ENCODE assay signal across 2 cellular contexts in the genomic region with DNA sequence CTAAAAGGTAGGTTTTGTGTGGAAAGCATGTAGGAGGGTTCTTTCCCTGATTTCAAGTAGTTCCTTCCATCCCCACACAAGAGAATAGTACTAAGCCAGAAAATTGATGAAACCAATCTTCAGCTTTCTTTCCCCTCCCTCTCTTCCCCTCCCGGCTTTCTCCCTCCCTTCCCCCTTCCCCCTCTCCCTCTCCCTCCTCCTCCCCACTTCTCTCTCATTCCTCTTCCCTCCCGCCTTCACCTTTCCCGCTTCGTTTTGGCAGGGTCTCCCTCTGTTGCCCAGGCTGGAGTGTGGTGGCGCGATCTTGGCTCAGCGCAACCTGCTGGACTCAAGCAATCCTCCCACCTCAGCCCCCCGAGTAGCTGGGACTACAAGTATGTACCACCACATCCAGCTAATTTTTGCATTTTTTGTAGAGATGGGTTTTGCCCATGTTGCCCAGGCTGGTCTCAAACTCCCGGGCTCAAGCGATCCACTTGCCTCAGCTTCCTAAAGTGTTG.
A peak's percentile ranks its signal among the peaks of the same experiment; 100 is the strongest.
TF ChIP-seq lines count a peak whose summit lies in the region.

No MANE protein-coding gene starts in this region.

TF ChIP-seq in GM12878, 131 proteins besides CTCF, POLR2A, EP300 and RAD21:
- TF ChIP-seq, protein P1, sequence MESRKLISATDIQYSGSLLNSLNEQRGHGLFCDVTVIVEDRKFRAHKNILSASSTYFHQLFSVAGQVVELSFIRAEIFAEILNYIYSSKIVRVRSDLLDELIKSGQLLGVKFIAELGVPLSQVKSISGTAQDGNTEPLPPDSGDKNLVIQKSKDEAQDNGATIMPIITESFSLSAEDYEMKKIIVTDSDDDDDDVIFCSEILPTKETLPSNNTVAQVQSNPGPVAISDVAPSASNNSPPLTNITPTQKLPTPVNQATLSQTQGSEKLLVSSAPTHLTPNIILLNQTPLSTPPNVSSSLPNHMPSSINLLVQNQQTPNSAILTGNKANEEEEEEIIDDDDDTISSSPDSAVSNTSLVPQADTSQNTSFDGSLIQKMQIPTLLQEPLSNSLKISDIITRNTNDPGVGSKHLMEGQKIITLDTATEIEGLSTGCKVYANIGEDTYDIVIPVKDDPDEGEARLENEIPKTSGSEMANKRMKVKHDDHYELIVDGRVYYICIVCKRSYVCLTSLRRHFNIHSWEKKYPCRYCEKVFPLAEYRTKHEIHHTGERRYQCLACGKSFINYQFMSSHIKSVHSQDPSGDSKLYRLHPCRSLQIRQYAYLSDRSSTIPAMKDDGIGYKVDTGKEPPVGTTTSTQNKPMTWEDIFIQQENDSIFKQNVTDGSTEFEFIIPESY (IDR thresholded peaks at IDR 0.05), result peak; percentile 39; the same call in 1 of the 2 replicates
- TF ChIP-seq CREB1 (IDR thresholded peaks at IDR 0.05; ENCODE audit: low read depth), result no peak

TF ChIP-seq in SK-N-SH, 30 proteins besides CTCF, POLR2A, EP300 and RAD21:
- TF ChIP-seq FOXJ3 (CRISPR knock-in tag; IDR thresholded peaks at IDR 0.05) (no peak), TCF12 (IDR thresholded peaks at IDR 0.05) (no peak), MEF2A (IDR thresholded peaks at IDR 0.05; ENCODE audit: borderline replicate concordance, low read depth) (no peak), TAF1 (IDR thresholded peaks at IDR 0.05; ENCODE audit: borderline replicate concordance, low read depth, low read length) (no peak), JUND (IDR thresholded peaks at IDR 0.05) (no peak)
- TF ChIP-seq, protein P2, sequence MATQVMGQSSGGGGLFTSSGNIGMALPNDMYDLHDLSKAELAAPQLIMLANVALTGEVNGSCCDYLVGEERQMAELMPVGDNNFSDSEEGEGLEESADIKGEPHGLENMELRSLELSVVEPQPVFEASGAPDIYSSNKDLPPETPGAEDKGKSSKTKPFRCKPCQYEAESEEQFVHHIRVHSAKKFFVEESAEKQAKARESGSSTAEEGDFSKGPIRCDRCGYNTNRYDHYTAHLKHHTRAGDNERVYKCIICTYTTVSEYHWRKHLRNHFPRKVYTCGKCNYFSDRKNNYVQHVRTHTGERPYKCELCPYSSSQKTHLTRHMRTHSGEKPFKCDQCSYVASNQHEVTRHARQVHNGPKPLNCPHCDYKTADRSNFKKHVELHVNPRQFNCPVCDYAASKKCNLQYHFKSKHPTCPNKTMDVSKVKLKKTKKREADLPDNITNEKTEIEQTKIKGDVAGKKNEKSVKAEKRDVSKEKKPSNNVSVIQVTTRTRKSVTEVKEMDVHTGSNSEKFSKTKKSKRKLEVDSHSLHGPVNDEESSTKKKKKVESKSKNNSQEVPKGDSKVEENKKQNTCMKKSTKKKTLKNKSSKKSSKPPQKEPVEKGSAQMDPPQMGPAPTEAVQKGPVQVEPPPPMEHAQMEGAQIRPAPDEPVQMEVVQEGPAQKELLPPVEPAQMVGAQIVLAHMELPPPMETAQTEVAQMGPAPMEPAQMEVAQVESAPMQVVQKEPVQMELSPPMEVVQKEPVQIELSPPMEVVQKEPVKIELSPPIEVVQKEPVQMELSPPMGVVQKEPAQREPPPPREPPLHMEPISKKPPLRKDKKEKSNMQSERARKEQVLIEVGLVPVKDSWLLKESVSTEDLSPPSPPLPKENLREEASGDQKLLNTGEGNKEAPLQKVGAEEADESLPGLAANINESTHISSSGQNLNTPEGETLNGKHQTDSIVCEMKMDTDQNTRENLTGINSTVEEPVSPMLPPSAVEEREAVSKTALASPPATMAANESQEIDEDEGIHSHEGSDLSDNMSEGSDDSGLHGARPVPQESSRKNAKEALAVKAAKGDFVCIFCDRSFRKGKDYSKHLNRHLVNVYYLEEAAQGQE (IDR thresholded peaks at IDR 0.05; ENCODE audit: low read depth, low read length), result no peak
- TF ChIP-seq, protein P3, sequence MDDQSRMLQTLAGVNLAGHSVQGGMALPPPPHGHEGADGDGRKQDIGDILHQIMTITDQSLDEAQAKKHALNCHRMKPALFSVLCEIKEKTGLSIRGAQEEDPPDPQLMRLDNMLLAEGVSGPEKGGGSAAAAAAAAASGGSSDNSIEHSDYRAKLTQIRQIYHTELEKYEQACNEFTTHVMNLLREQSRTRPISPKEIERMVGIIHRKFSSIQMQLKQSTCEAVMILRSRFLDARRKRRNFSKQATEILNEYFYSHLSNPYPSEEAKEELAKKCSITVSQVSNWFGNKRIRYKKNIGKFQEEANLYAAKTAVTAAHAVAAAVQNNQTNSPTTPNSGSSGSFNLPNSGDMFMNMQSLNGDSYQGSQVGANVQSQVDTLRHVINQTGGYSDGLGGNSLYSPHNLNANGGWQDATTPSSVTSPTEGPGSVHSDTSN (IDR thresholded peaks at IDR 0.05), result no peak
- TF ChIP-seq, protein P1 (IDR thresholded peaks at IDR 0.05; ENCODE audit: borderline replicate concordance, low read depth), result no peak
